Comparison of ENCODE assay signal across 8 cellular contexts in the genomic region with DNA sequence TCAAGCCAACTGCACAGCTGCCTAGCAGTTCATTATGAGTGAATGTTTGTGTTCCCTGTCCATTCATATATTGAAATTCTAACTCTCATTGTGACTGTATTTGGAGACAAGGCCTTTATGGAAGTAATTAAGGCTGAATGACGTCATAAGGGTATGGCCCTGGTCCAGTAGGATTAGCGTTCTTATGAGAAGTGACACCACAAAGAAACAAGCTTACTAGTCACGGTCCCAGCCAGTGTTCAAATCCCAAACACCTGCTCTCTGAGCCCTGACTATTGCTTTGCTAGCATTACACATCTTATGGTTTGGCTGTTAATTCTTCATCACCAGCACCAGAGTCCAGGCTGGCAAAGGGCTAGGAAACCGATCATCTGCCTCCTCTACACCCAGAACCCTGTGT. TPM values are rescaled to one million over a fixed set of nuclear protein-coding genes. Genes with fewer than 3 reads are reported as not detected.
DNase-seq lines count a peak whose midpoint lies in the region; TF ChIP-seq lines count a peak whose summit lies in the region.

No MANE protein-coding gene starts in this region.

- H2AFZ ChIP-seq in parathyroid adenoma: peak overlapping the region; percentile 97

- intact Hi-C loops in dendritic cell treated with granulocyte-macrophage colony-stimulating factor and Interleukin-4, amounts not matched to agents 40 ng/mL and 50 ng/mL, for 4 days (cut with micrococcal nuclease): loop anchor here (5.0 kb wide), 3 partner anchors 35 to 415 kb away; a partner anchor contains a TSS

- no peaks in the 10 kb centered on the region for H3K9me3 ChIP-seq in parathyroid adenoma (ENCODE audit: control insufficient read depth, low read length)

- peaks cover 2% of the 10 kb centered on the region for H3K4me1 ChIP-seq in parathyroid adenoma

- no peak for TF ChIP-seq CTCF in parathyroid adenoma (IDR thresholded peaks at IDR 0.05)

- H3K36me3 Mint-ChIP-seq in dendritic cell treated with granulocyte-macrophage colony-stimulating factor and Interleukin-4, amounts not matched to agents 40 ng/mL and 50 ng/mL, for 4 days (ENCODE audit: low read depth): peaks cover 37% of the 10 kb centered on the region

- no peak overlapping the region for H3K9ac ChIP-seq in parathyroid adenoma

- H3K4me2 ChIP-seq in parathyroid adenoma (ENCODE audit: low read length): no peak overlapping the region

- no peaks in the 10 kb centered on the region for H3K27me3 Mint-ChIP-seq in dendritic cell treated with granulocyte-macrophage colony-stimulating factor and Interleukin-4, amounts not matched to agents 40 ng/mL and 50 ng/mL, for 4 days

- H3K79me2 ChIP-seq in parathyroid adenoma: peaks cover 2% of the 10 kb centered on the region

- peak; percentile 23 for DNase-seq in G401 (ENCODE audit: low spot score)
- peak; percentile 67 for DNase-seq in NCI-H460 (ENCODE audit: extremely low read depth, low read depth)
- no peak for DNase-seq in HPDE6-E6E7 (ENCODE audit: extremely low spot score)
- DNase-seq in NCI-H2227 treated with DMSO at 0.1 percent for 48 hours (lab: John Stamatoyannopoulos, UW): no peak
- DNase-seq in inferior parietal cortex (ENCODE audit: extremely low spot score): no peak
- DNase-seq in HEK293T (ENCODE audit: extremely low spot score): no peak

- no peaks in the 10 kb centered on the region for H3K27me3 ChIP-seq in parathyroid adenoma (ENCODE audit: control insufficient read depth, insufficient read depth, low read length)

- in situ Hi-C loops in G401 (cut with HindIII; ENCODE audit: low sequenced_read_pairs): no loop called here

- CTCF ChIA-PET in HEK293T (lab: Yijun Ruan, JAX): interaction anchor here (1.3 kb wide), 1 partner anchor 70 kb away, joined by 3 read pairs; no protein-coding TSS in a partner anchor

- no peak overlapping the region for H3K27ac ChIP-seq in parathyroid adenoma

- no peaks in the 10 kb centered on the region for H3K36me3 ChIP-seq in parathyroid adenoma (ENCODE audit: control insufficient read depth, insufficient read depth, low read length)

- POLR2A ChIA-PET in HEK293T (lab: Yijun Ruan, JAX): interaction anchor here (1.0 kb wide), 3 partner anchors 10 to 108 kb away, joined by 3 read pairs; a partner anchor contains a TSS

- H3K4me1 Mint-ChIP-seq in dendritic cell treated with granulocyte-macrophage colony-stimulating factor and Interleukin-4, amounts not matched to agents 40 ng/mL and 50 ng/mL, for 4 days (ENCODE audit: low read depth): peaks cover 53% of the 10 kb centered on the region

- H3K9me3 Mint-ChIP-seq in dendritic cell treated with granulocyte-macrophage colony-stimulating factor and Interleukin-4, amounts not matched to agents 40 ng/mL and 50 ng/mL, for 4 days: no peaks in the 10 kb centered on the region

- H3K4me3 Mint-ChIP-seq in dendritic cell treated with granulocyte-macrophage colony-stimulating factor and Interleukin-4, amounts not matched to agents 40 ng/mL and 50 ng/mL, for 4 days: peak overlapping the region; percentile 94

- no peak overlapping the region for H3K4me3 ChIP-seq in parathyroid adenoma (ENCODE audit: low read depth, low read length)

- H3K27ac Mint-ChIP-seq in dendritic cell treated with granulocyte-macrophage colony-stimulating factor and Interleukin-4, amounts not matched to agents 40 ng/mL and 50 ng/mL, for 4 days: peak overlapping the region; percentile 91

TF ChIP-seq in HEK293T, 16 proteins besides CTCF, POLR2A, EP300 and RAD21:
- TF ChIP-seq LEF1 (IDR thresholded peaks at IDR 0.05; ENCODE audit: borderline replicate concordance) (no peak), FOXM1 (IDR thresholded peaks at IDR 0.05; ENCODE audit: borderline replicate concordance) (no peak), BHLHE40 (IDR thresholded peaks at IDR 0.05; ENCODE audit: borderline replicate concordance) (no peak), FOXA1 (IDR thresholded peaks at IDR 0.05) (no peak), SUZ12 (IDR thresholded peaks at IDR 0.05) (no peak), TARDBP (IDR thresholded peaks at IDR 0.05) (no peak), NFRKB (IDR thresholded peaks at IDR 0.05) (no peak), SP1 (IDR thresholded peaks at IDR 0.05) (no peak)
- TF ChIP-seq, protein P1, sequence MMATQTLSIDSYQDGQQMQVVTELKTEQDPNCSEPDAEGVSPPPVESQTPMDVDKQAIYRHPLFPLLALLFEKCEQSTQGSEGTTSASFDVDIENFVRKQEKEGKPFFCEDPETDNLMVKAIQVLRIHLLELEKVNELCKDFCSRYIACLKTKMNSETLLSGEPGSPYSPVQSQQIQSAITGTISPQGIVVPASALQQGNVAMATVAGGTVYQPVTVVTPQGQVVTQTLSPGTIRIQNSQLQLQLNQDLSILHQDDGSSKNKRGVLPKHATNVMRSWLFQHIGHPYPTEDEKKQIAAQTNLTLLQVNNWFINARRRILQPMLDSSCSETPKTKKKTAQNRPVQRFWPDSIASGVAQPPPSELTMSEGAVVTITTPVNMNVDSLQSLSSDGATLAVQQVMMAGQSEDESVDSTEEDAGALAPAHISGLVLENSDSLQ (IDR thresholded peaks at IDR 0.05): no peak

RNA-seq across cellular contexts. Expression of a gene that starts 2.2 kb away (rescaled TPM):
- 27.9 and 52.0 TPM in 2 replicates for total RNA-seq in G401 (2014; rRNA removed; shearing (Covaris generic))
- 8.5 and 10.6 TPM in 2 replicates for total RNA-seq in NCI-H460 (2014; rRNA removed; shearing (Covaris generic))
- 13.3 and 14.0 TPM in 2 replicates for polyA plus RNA-seq in NCI-H460 (2014; cell fraction: nucleus; rRNA removed)

RNA-seq across cellular contexts. Expression of a gene that starts 2.4 kb away (rescaled TPM):
- total RNA-seq in G401 (2014; rRNA removed; shearing (Covaris generic)): 12.0 and 21.2 TPM in 2 replicates
- total RNA-seq in NCI-H460 (2014; rRNA removed; shearing (Covaris generic)): 12.6 and 13.8 TPM in 2 replicates
- polyA plus RNA-seq in NCI-H460 (2014; cell fraction: nucleus; rRNA removed): 7.6 and 22.5 TPM in 2 replicates

RNA-seq across cellular contexts. Expression of a gene that starts 16.9 kb away (rescaled TPM):
- 0.44 and 2.8 TPM in 2 replicates for total RNA-seq in G401 (2014; rRNA removed; shearing (Covaris generic))
- 1.3 TPM in 2 replicates for total RNA-seq in NCI-H460 (2014; rRNA removed; shearing (Covaris generic))
- polyA plus RNA-seq in NCI-H460 (2014; cell fraction: nucleus; rRNA removed): 10.5 and 18.7 TPM in 2 replicates

RNA-seq across cellular contexts. Expression of a gene that starts 22.7 kb away (rescaled TPM):
- 121 and 129 TPM in 2 replicates for total RNA-seq in G401 (2014; rRNA removed; shearing (Covaris generic))
- 138 and 148 TPM in 2 replicates for total RNA-seq in NCI-H460 (2014; rRNA removed; shearing (Covaris generic))
- 152 and 174 TPM in 2 replicates for polyA plus RNA-seq in NCI-H460 (2014; cell fraction: nucleus; rRNA removed)

RNA-seq across cellular contexts. Expression of a gene that starts 36.3 kb away (rescaled TPM):
- total RNA-seq in G401 (2014; rRNA removed; shearing (Covaris generic)): 52.5 and 55.3 TPM in 2 replicates
- total RNA-seq in NCI-H460 (2014; rRNA removed; shearing (Covaris generic)): 24.0 and 26.9 TPM in 2 replicates
- polyA plus RNA-seq in NCI-H460 (2014; cell fraction: nucleus; rRNA removed): 29.3 and 29.4 TPM in 2 replicates

Comparison
In these comparisons a context has a peak if more than half of its experiments do, and no peak if none do; other contexts are left out.
1. DNase-seq: peak in G401 (single experiment) and NCI-H460 (single experiment); none in HPDE6-E6E7 (single experiment), NCI-H2227 treated with DMSO at 0.1 percent for 48 hours (single experiment), inferior parietal cortex (single experiment) and HEK293T (single experiment).